8 cellular contexts compared by ENCODE assay signal in the genomic region with DNA sequence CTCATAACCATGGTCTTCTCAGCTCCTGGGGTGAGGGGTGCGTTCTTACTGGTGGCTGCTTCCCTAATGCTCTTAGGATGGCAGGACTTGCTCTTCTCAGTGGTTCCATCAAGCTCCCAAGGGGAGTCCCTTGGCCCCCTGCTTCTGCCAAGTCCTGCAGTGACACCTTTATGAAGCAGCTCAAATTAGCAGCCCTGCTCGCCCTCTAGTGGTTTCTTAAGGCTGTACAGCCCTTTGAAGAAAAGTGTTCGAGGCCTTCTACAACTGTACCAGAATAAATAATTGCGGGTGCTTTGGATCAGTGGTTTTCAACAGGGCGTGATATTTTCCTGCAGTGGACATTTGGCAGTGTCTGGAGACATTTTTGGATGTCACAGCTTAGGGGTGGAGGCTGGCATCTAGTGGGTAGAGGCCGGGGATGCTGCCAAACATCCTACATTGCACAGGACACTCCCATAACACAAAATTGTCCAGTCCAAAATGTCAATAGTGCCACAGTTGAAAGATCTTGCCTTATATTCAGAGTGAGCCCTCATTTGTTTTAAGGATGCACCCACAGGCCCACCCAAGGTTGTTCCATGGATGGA.
DNase-seq lines count a peak whose midpoint lies in the region; ATAC-seq and TF ChIP-seq lines count a peak whose summit lies in the region.

No MANE protein-coding gene starts in this region.

- POLR2A ChIA-PET in CD8-positive, alpha-beta T cell (lab: Charles Lee): no interaction called here
- POLR2A ChIA-PET in naive thymus-derived CD4-positive, alpha-beta T cell (lab: Charles Lee): no interaction called here

- no peak overlapping the region for H3K27ac ChIP-seq in CD8-positive, alpha-beta T cell (ENCODE audit: low read depth, low read length)
- H3K27ac ChIP-seq in naive thymus-derived CD4-positive, alpha-beta T cell (ENCODE audit: low read depth, low read length): no peak overlapping the region

- H3K27me3 ChIP-seq in CD8-positive, alpha-beta T cell (ENCODE audit: insufficient read depth, low read length): no peaks in the 10 kb centered on the region
- H3K27me3 ChIP-seq in naive thymus-derived CD4-positive, alpha-beta T cell (ENCODE audit: control insufficient read depth in 2 of 2, insufficient read depth in 2 of 2, low read length in 2 of 2): no peaks in the 10 kb centered on the region

- ATAC-seq in CD8-positive, alpha-beta T cell: no peak
- ATAC-seq in GM18909 (IDR thresholded peaks at IDR 0.05; ENCODE audit: poor library complexity, unreplicated experiment) (peak; percentile 86), HG03097 (IDR thresholded peaks at IDR 0.05; ENCODE audit: low FRiP score, unreplicated experiment) (no peak)
- ATAC-seq in naive thymus-derived CD4-positive, alpha-beta T cell: peak; percentile 72

- no peak overlapping the region for H3K4me3 ChIP-seq in CD8-positive, alpha-beta T cell (ENCODE audit: low read depth, low read length)
- no peak overlapping the region for H3K4me3 ChIP-seq in Jurkat, Clone E6-1 (ENCODE audit: low read length)
- no peak overlapping the region for H3K4me3 ChIP-seq in naive thymus-derived CD4-positive, alpha-beta T cell (ENCODE audit: low read length)

- H3K36me3 Mint-ChIP-seq in CD8-positive, alpha-beta T cell: no peaks in the 10 kb centered on the region
- H3K36me3 Mint-ChIP-seq in chondrocyte (ENCODE audit: low read depth): no peaks in the 10 kb centered on the region
- no peaks in the 10 kb centered on the region for H3K36me3 Mint-ChIP-seq in naive thymus-derived CD4-positive, alpha-beta T cell

- TF ChIP-seq CTCF in CD8-positive, alpha-beta T cell (IDR thresholded peaks at IDR 0.05): peak; percentile 56
- peak; percentile 87 for TF ChIP-seq CTCF in chondrocyte (IDR thresholded peaks at IDR 0.05)

- peak in 6 of 7 experiments; percentile 1 to 65 (median 30) for DNase-seq in CD8-positive, alpha-beta T cell
- DNase-seq in Jurkat, Clone E6-1 (ENCODE audit: low read depth, low spot score): peak; percentile 9
- DNase-seq in UCSD-AML1 (lab: John Stamatoyannopoulos, UW; ENCODE audit: unreplicated experiment) (peak; percentile 23), chondrocyte (ENCODE audit: low spot score) (no peak), posterior cingulate gyrus (no peak)
- peak; percentile 6 to 57 (median 29) for DNase-seq in naive thymus-derived CD4-positive, alpha-beta T cell

- no peaks in the 10 kb centered on the region for H3K36me3 ChIP-seq in CD8-positive, alpha-beta T cell (ENCODE audit: insufficient read depth, low read length)
- no peaks in the 10 kb centered on the region for H3K36me3 ChIP-seq in naive thymus-derived CD4-positive, alpha-beta T cell (ENCODE audit: control insufficient read depth in 2 of 3, insufficient read depth in 3 of 3, low read length in 3 of 3)

- CTCF ChIA-PET in CD8-positive, alpha-beta T cell (lab: Charles Lee): interaction anchor here (0.5 to 2.6 kb wide), 11 partner anchors 8 to 323 kb away, joined by 3 to 8 read pairs (median 4); a partner anchor contains a TSS
- CTCF ChIA-PET in naive thymus-derived CD4-positive, alpha-beta T cell (lab: Charles Lee): interaction anchor here (1.3 to 2.0 kb wide), 2 partner anchors 83 to 219 kb away, joined by 6 to 7 read pairs; no protein-coding TSS in a partner anchor

- no peak overlapping the region for H3K4me3 Mint-ChIP-seq in CD8-positive, alpha-beta T cell
- no peak overlapping the region for H3K4me3 Mint-ChIP-seq in chondrocyte (ENCODE audit: unreplicated experiment)
- no peak overlapping the region for H3K4me3 Mint-ChIP-seq in naive thymus-derived CD4-positive, alpha-beta T cell

- H3K9me3 Mint-ChIP-seq in CD8-positive, alpha-beta T cell: no peaks in the 10 kb centered on the region
- no peaks in the 10 kb centered on the region for H3K9me3 Mint-ChIP-seq in chondrocyte (ENCODE audit: low read depth)
- H3K9me3 Mint-ChIP-seq in naive thymus-derived CD4-positive, alpha-beta T cell: no peaks in the 10 kb centered on the region

- H3K4me1 ChIP-seq in CD8-positive, alpha-beta T cell (ENCODE audit: insufficient read depth, low read length): peaks cover 12% of the 10 kb centered on the region
- H3K4me1 ChIP-seq in naive thymus-derived CD4-positive, alpha-beta T cell (ENCODE audit: control insufficient read depth in 2 of 2, insufficient read depth in 2 of 2, low read length in 2 of 2): peaks cover 0 to 17% of the 10 kb centered on the region in 2 donors

- H3K9me3 ChIP-seq in CD8-positive, alpha-beta T cell (ENCODE audit: low read length): no peaks in the 10 kb centered on the region
- no peaks in the 10 kb centered on the region for H3K9me3 ChIP-seq in naive thymus-derived CD4-positive, alpha-beta T cell (ENCODE audit: control insufficient read depth in 2 of 3, low read length in 3 of 3)

- H3K4me1 Mint-ChIP-seq in CD8-positive, alpha-beta T cell (ENCODE audit: low read depth): peaks cover 10% of the 10 kb centered on the region
- H3K4me1 Mint-ChIP-seq in chondrocyte (ENCODE audit: low read depth): peaks cover 4% of the 10 kb centered on the region
- peaks cover 0 to 39% (median 24%) of the 10 kb centered on the region in 7 donors for H3K4me1 Mint-ChIP-seq in naive thymus-derived CD4-positive, alpha-beta T cell

- intact Hi-C loops in CD8-positive, alpha-beta T cell (cut with DNase I, micrococcal nuclease): loop anchor here (1.0 to 10.0 kb wide), 6 partner anchors 217 to 948 kb away; a partner anchor contains a TSS
- intact Hi-C loops in naive thymus-derived CD4-positive, alpha-beta T cell (cut with micrococcal nuclease): loop anchor here in 1 of 2 donors (1.0 to 5.0 kb wide), 6 partner anchors 83 to 758 kb away; a partner anchor contains a TSS
- intact Hi-C loops in posterior cingulate gyrus (cut with DNase I): no loop called here

- no peak overlapping the region for H3K27ac Mint-ChIP-seq in CD8-positive, alpha-beta T cell
- no peak overlapping the region for H3K27ac Mint-ChIP-seq in chondrocyte (ENCODE audit: unreplicated experiment)
- no peak overlapping the region for H3K27ac Mint-ChIP-seq in naive thymus-derived CD4-positive, alpha-beta T cell

- no peaks in the 10 kb centered on the region for H3K27me3 Mint-ChIP-seq in CD8-positive, alpha-beta T cell (ENCODE audit: low read depth)
- H3K27me3 Mint-ChIP-seq in chondrocyte (ENCODE audit: low read depth): no peaks in the 10 kb centered on the region
- H3K27me3 Mint-ChIP-seq in naive thymus-derived CD4-positive, alpha-beta T cell: peaks cover 0 to 3% (median 0%) of the 10 kb centered on the region in 5 donors

Comparison
In these comparisons a context has a peak if more than half of its experiments do, and no peak if none do; other contexts are left out.
1. ATAC-seq: peak in GM18909 (single experiment) and naive thymus-derived CD4-positive, alpha-beta T cell (single experiment); none in CD8-positive, alpha-beta T cell (single experiment) and HG03097 (single experiment).
2. DNase-seq: peak in CD8-positive, alpha-beta T cell (6 of 7), Jurkat, Clone E6-1 (single experiment), UCSD-AML1 (single experiment) and naive thymus-derived CD4-positive, alpha-beta T cell (9 of 9); none in chondrocyte (single experiment) and posterior cingulate gyrus (0 of 10).